ENCODE assay signal across 1 cellular context in the genomic region with DNA sequence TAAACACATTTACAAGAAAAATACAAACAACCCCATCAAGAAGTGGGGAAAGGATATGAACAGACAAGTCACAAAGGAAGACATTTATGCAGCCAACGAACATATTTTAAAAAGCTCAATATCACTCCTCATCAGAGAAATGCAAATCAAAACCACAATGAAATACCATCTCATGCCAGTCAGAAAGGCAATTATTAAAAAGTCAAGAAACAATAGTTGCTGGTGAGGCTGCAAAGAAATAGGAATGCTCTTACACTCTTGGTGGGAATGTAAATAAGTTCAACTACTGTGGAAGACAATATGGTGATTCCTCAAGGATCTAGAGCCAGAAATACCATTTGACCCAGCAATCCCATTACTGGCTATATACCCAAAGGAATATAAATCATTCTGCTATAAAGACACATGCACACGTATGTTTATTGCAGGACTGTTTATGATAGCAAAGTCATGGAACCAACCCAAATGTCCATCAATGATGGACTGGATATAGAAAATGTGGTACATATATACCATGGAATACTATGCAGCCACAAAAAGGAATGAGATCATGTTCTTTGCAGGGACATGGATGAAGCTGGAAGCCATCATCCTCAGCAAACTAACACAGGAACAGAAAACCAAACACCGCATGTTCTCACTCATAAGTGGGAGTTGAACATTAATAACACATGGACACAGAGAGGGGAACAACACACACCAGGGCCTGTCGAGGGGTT. TPM values are rescaled to one million over a fixed set of nuclear protein-coding genes. Genes with fewer than 3 reads are reported as not detected.
"Had no signal": no experiment of that assay in that cellular context is flagged by ENCODE, and none has a peak within 500 bp of the region (broad histone marks: within the 10 kb centered on the region; RNA-seq: fewer than 3 reads in every experiment).

No MANE protein-coding gene starts in this region.

RNA-seq across cellular contexts. Expression of a gene that starts 15.9 kb away (rescaled TPM):
- polyA plus RNA-seq: GM23248 had no signal
